18 cellular contexts compared by ENCODE assay signal in the genomic region with DNA sequence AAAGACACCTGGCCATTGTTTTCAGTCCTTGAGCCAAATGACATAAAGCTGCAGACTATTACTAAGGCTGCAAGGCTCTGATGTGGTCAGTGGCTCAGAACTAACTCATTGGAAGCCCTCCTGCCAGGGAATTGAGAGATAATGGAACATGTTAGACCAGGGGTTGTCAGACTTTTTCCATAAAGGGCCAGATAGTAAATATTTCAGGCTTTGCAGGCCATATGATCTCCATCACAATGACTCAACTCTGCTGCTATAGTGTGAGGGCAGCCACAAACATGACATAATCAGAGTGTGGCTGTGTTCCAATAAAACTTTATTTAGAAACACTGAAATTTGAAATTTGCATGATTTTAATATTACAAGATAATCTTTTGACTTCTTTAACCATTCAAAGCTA.
A peak's percentile ranks its signal among the peaks of the same experiment; 100 is the strongest.
DNase-seq lines count a peak whose midpoint lies in the region; ATAC-seq, FAIRE-seq and TF ChIP-seq lines count a peak whose summit lies in the region.
"Had no signal": no experiment of that assay in that cellular context is flagged by ENCODE, and none has a peak within 500 bp of the region (broad histone marks: within the 10 kb centered on the region; RNA-seq: fewer than 3 reads in every experiment).

No MANE protein-coding gene starts in this region.

- H3K27me3 ChIP-seq in HepG2 (ENCODE audit: control insufficient read depth in 1 of 2, insufficient read depth in 2 of 2, low read length in 2 of 2) (0 out of 5 replicates have a peak, but pooled peaks cover 0 to 6% of the 10 kb centered on the region in 2 experiments), right lobe of liver (no peaks in the 10 kb centered on the region), RWPE2 (ENCODE audit: insufficient read depth, poor library complexity, severe bottlenecking) (no peaks in the 10 kb centered on the region), lower lobe of right lung (ENCODE audit: low read depth) (no peaks in the 10 kb centered on the region)
- H3K27me3 ChIP-seq in CD4-positive, alpha-beta T cell (ENCODE audit: control insufficient read depth, insufficient read depth, low read length) = no peaks in the 10 kb centered on the region
- H3K27me3 ChIP-seq: upper lobe of right lung had no signal

- TF ChIP-seq POLR2A in HepG2 (IDR thresholded peaks at IDR 0.05; ENCODE audit: insufficient read depth in 1 of 2, low read depth in 2 of 2, low read length in 2 of 2) (no peak), right lobe of liver (IDR thresholded peaks at IDR 0.05) (no peak)

- H3K27ac ChIP-seq in HepG2 (ENCODE audit: extremely low read length, insufficient read depth, low read length) = no peak overlapping the region
- H3K27ac ChIP-seq in right lobe of liver = no peak overlapping the region
- peak overlapping the region; percentile 9 for H3K27ac ChIP-seq in RWPE2 (ENCODE audit: poor library complexity, severe bottlenecking)
- no peak overlapping the region for H3K27ac ChIP-seq in lower lobe of right lung
- no peak overlapping the region for H3K27ac ChIP-seq in CD4-positive, alpha-beta T cell (ENCODE audit: low read depth, low read length)
- H3K27ac ChIP-seq: upper lobe of right lung had no signal

- no peaks in the 10 kb centered on the region for H3K36me3 Mint-ChIP-seq in CD4-positive, alpha-beta T cell (ENCODE audit: low read depth)

- no peaks in the 10 kb centered on the region for H3K4me1 Mint-ChIP-seq in CD4-positive, alpha-beta T cell (ENCODE audit: low read depth)

- TF ChIP-seq EP300 in HepG2 (IDR thresholded peaks at IDR 0.05; ENCODE audit: low read depth in 2 of 2, low read length in 2 of 2) (no peak), HepG2 (CRISPR knock-in tag; IDR thresholded peaks at IDR 0.05; ENCODE audit: borderline replicate concordance) (no peak)

- H3K36me3 ChIP-seq in HepG2 (replicated peaks in 1 of 2; ENCODE audit: control insufficient read depth in 1 of 2, insufficient read depth in 2 of 2, low read length in 2 of 2) (no peaks in the 10 kb centered on the region), right lobe of liver (no peaks in the 10 kb centered on the region), RWPE2 (ENCODE audit: low read depth) (no peaks in the 10 kb centered on the region), lower lobe of right lung (no peaks in the 10 kb centered on the region)
- H3K36me3 ChIP-seq: upper lobe of right lung had no signal

- BruUV-seq in HepG2 (replicated peaks; lab: Mats Ljungman, UMichigan) = no TSS peak

- no peaks in the 10 kb centered on the region for H3K79me2 ChIP-seq in HepG2 (ENCODE audit: insufficient read depth, low read length)

- DNase-seq in HepG2 (ENCODE audit: low spot score) (no peak), right lobe of liver (no peak), RWPE2 (ENCODE audit: low spot score) (no peak), fibroblast of mammary gland (ENCODE audit: low read depth) (peak; percentile 96), lower lobe of right lung (no peak), ACHN (no peak), posterior vena cava (ENCODE audit: low spot score) (no peak)
- no peak for DNase-seq in CD4-positive, alpha-beta T cell
- DNase-seq: AML-193; DMS79; Karpas-422; kidney; NCI-H2171; stimulated activated CD4-positive, alpha-beta T cell treated with anti-CD3 and anti-CD28 coated beads, Interleukin-4, amount 100 ng/mL, for 1 hour; SW 1271; upper lobe of right lung had no signal

- no peak overlapping the region for H3K4me3 Mint-ChIP-seq in CD4-positive, alpha-beta T cell

- no peak overlapping the region for H3K27ac Mint-ChIP-seq in CD4-positive, alpha-beta T cell

- POLR2A ChIA-PET in HepG2 (lab: Yijun Ruan, JAX) = no interaction called here
- POLR2A ChIA-PET in CD4-positive, alpha-beta T cell (lab: Charles Lee) = no interaction called here

- no peak overlapping the region for H2AFZ ChIP-seq in HepG2 (ENCODE audit: low read length)

- FAIRE-seq in HepG2 (lab: Jason Lieb, UNC) = no peak
- FAIRE-seq: GM12892, kidney had no signal

- 0 out of 2 replicates have a peak, but pooled peaks cover 4% of the 10 kb centered on the region for H3K4me1 ChIP-seq in HepG2 (ENCODE audit: insufficient read depth, low read length)
- no peaks in the 10 kb centered on the region for H3K4me1 ChIP-seq in right lobe of liver
- peaks cover 14% of the 10 kb centered on the region for H3K4me1 ChIP-seq in RWPE2 (ENCODE audit: insufficient read depth, poor library complexity, severe bottlenecking)
- no peaks in the 10 kb centered on the region for H3K4me1 ChIP-seq in lower lobe of right lung
- H3K4me1 ChIP-seq: upper lobe of right lung had no signal

- H3K9me3 ChIP-seq in HepG2 (ENCODE audit: low read length) = peaks cover 31% of the 10 kb centered on the region
- H3K9me3 ChIP-seq in right lobe of liver = no peaks in the 10 kb centered on the region
- peaks cover 13% of the 10 kb centered on the region for H3K9me3 ChIP-seq in RWPE2 (ENCODE audit: severe bottlenecking)
- peaks cover 12% of the 10 kb centered on the region for H3K9me3 ChIP-seq in lower lobe of right lung
- H3K9me3 ChIP-seq in CD4-positive, alpha-beta T cell (ENCODE audit: control insufficient read depth, low read length) = peaks cover 3% of the 10 kb centered on the region
- H3K9me3 ChIP-seq: upper lobe of right lung had no signal

- in situ Hi-C loops in HepG2 (cut with HindIII; ENCODE audit: extremely low pct_ligation_motif_present, low pct_unique_long_range_greater_than_20kb) (no loop called here), ACHN (cut with HindIII; ENCODE audit: low pct_ligation_motif_present, low pct_unique_long_range_greater_than_20kb, low sequenced_read_pairs) (no loop called here)

- H3K4me3 ChIP-seq in HepG2 (replicated peaks in 1 of 3; ENCODE audit: insufficient read depth in 1 of 3, low read depth in 2 of 3, low read length in 3 of 3) (no peak overlapping the region), right lobe of liver (no peak overlapping the region), RWPE2 (ENCODE audit: severe bottlenecking) (no peak overlapping the region), fibroblast of mammary gland (ENCODE audit: control insufficient read depth, low read depth, low read length) (no peak overlapping the region), lower lobe of right lung (no peak overlapping the region)
- H3K4me3 ChIP-seq: upper lobe of right lung had no signal

- CTCF ChIA-PET in HepG2 (lab: Yijun Ruan, JAX; ENCODE audit: low intra/inter-chr PET ratio, low total read pairs) = no interaction called here
- CTCF ChIA-PET in CD4-positive, alpha-beta T cell (lab: Charles Lee) = no interaction called here

- no peak for ATAC-seq in HepG2
- ATAC-seq in right lobe of liver = no peak
- ATAC-seq in RWPE2 (ENCODE audit: low read depth) = peak; percentile 60
- no peak for ATAC-seq in lower lobe of right lung
- no peak for ATAC-seq in CD4-positive, alpha-beta T cell (ENCODE audit: poor library complexity)
- ATAC-seq: activated CD4-positive, CD25-positive, alpha-beta regulatory T cell treated with anti-CD3 and anti-CD28 coated beads, Interleukin-2, amount 50 U/mL, for 24 hours; upper lobe of right lung had no signal

- intact Hi-C loops in HepG2 (cut with micrococcal nuclease; ENCODE audit: unreplicated experiment) (no loop called here), right lobe of liver (cut with DNase I) (no loop called here), lower lobe of right lung (cut with DNase I) (no loop called here), posterior vena cava (cut with DNase I) (no loop called here)
- intact Hi-C loops in CD4-positive, alpha-beta T cell (cut with DNase I, micrococcal nuclease) = no loop called here

- peaks cover 12% of the 10 kb centered on the region for H3K9me3 Mint-ChIP-seq in CD4-positive, alpha-beta T cell

- no peak overlapping the region for H3K4me2 ChIP-seq in HepG2 (ENCODE audit: low read depth, low read length)

- H3K9ac ChIP-seq in HepG2 (ENCODE audit: insufficient read depth, low read depth, low read length) = no peak overlapping the region

- TF ChIP-seq CTCF in HepG2 (CRISPR knock-in tag; IDR thresholded peaks at IDR 0.05) (no peak), right lobe of liver (IDR thresholded peaks at IDR 0.05) (no peak), RWPE2 (IDR thresholded peaks at IDR 0.05; ENCODE audit: poor library complexity, severe bottlenecking) (no peak), fibroblast of mammary gland (conservative IDR thresholded peaks at IDR 0.05; ENCODE audit: control insufficient read depth, insufficient read depth, low read depth, low read length) (no peak), lower lobe of right lung (IDR thresholded peaks at IDR 0.05) (no peak)
- TF ChIP-seq CTCF in CD4-positive, alpha-beta T cell (IDR thresholded peaks at IDR 0.05) = no peak

- peaks cover 20% of the 10 kb centered on the region for H3K27me3 Mint-ChIP-seq in CD4-positive, alpha-beta T cell

- no peaks in the 10 kb centered on the region for H4K20me1 ChIP-seq in HepG2 (ENCODE audit: insufficient read depth, low read length)

- TF ChIP-seq RAD21 in HepG2 (CRISPR knock-in tag; IDR thresholded peaks at IDR 0.05) = no peak

TF ChIP-seq in HepG2, 621 proteins besides CTCF, POLR2A, EP300 and RAD21 (continues in another document):
- TF ChIP-seq, protein P1, sequence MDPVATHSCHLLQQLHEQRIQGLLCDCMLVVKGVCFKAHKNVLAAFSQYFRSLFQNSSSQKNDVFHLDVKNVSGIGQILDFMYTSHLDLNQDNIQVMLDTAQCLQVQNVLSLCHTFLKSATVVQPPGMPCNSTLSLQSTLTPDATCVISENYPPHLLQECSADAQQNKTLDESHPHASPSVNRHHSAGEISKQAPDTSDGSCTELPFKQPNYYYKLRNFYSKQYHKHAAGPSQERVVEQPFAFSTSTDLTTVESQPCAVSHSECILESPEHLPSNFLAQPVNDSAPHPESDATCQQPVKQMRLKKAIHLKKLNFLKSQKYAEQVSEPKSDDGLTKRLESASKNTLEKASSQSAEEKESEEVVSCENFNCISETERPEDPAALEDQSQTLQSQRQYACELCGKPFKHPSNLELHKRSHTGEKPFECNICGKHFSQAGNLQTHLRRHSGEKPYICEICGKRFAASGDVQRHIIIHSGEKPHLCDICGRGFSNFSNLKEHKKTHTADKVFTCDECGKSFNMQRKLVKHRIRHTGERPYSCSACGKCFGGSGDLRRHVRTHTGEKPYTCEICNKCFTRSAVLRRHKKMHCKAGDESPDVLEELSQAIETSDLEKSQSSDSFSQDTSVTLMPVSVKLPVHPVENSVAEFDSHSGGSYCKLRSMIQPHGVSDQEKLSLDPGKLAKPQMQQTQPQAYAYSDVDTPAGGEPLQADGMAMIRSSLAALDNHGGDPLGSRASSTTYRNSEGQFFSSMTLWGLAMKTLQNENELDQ (CRISPR knock-in tag; IDR thresholded peaks at IDR 0.05; ENCODE audit: borderline replicate concordance) = no peak
